In genomic region chr6:41413250-41413649, GRCh38 we compare ENCODE assay signal across 17 cellular contexts.
"Had no signal": no experiment of that assay in that cellular context is flagged by ENCODE, and none has a peak within 500 bp of the region (broad histone marks: within the 10 kb centered on the region; RNA-seq: fewer than 3 reads in every experiment).

No MANE protein-coding gene starts in this region.

- H3K27ac Mint-ChIP-seq: activated CD4-positive, alpha-beta memory T cell treated with anti-CD3 and anti-CD28 coated beads for 36 hours; activated naive CD4-positive, alpha-beta T cell treated with anti-CD3 and anti-CD28 coated beads, Interleukin-2, amount 50 U/mL, for 72 hours; activated T-helper 1 cell treated with anti-CD3 and anti-CD28 coated beads, Interleukin-12 subunit alpha, Interleukin-12 subunit beta, Interleukin-2, Interleukin-4 antibody, amounts not matched to agents 30 ng/mL and 10 ng/mL and 1 ng/mL, durations not matched to agents 14 hours and 24 hours and 36 hours; mesothelial cell of epicardium; natural killer cell treated with Interleukin-12 subunit alpha and Interleukin-12 subunit beta and Interleukin-15 and Interleukin-18, amount 100 ng/mL, for 72 hours had no signal

- H3K36me3 Mint-ChIP-seq: activated CD4-positive, alpha-beta memory T cell treated with anti-CD3 and anti-CD28 coated beads for 36 hours; activated naive CD4-positive, alpha-beta T cell treated with anti-CD3 and anti-CD28 coated beads, Interleukin-2, amount 50 U/mL, for 72 hours; mesothelial cell of epicardium; natural killer cell treated with Interleukin-12 subunit alpha and Interleukin-12 subunit beta and Interleukin-15 and Interleukin-18, amount 100 ng/mL, for 72 hours had no signal

- DNase-seq: activated CD4-positive, alpha-beta memory T cell treated with anti-CD3 and anti-CD28 coated beads for 36 hours; activated CD4-positive, alpha-beta T cell treated with anti-CD3 and anti-CD28 coated beads for 4 hours; activated gamma-delta T cell treated with Interleukin-2 at 50 U/mL for 16 hours; activated T-cell treated with anti-CD3 and anti-CD28 coated beads for 4 hours; effector CD4-positive, alpha-beta T cell; left cardiac atrium; stimulated activated CD4-positive, alpha-beta T cell treated with anti-CD3 and anti-CD28 coated beads, Interleukin-2, amount 100 ng/mL, for 24 hours; stimulated activated naive CD8-positive, alpha-beta T cell treated with anti-CD3 and anti-CD28 coated beads, Interleukin-15, Interleukin-2, amounts not matched to agents 100 U/mL and 50 U/mL, for 24 hours; substantia nigra; tibial artery had no signal

- H3K9me3 ChIP-seq: esophagus muscularis mucosa, gastroesophageal sphincter, tibial artery had no signal

- H3K27ac ChIP-seq: esophagus muscularis mucosa, gastroesophageal sphincter, tibial artery had no signal

- H3K36me3 ChIP-seq: esophagus muscularis mucosa, gastroesophageal sphincter, tibial artery had no signal

- H3K4me1 ChIP-seq: esophagus muscularis mucosa, gastroesophageal sphincter had no signal

- ATAC-seq: activated naive CD4-positive, alpha-beta T cell treated with anti-CD3 and anti-CD28 coated beads, Interleukin-2, amount 50 U/mL, for 72 hours; gastroesophageal sphincter; natural killer cell treated with Interleukin-12 subunit alpha and Interleukin-12 subunit beta and Interleukin-15 and Interleukin-18, amount 100 ng/mL, for 72 hours; stimulated activated naive CD8-positive, alpha-beta T cell treated with anti-CD3 and anti-CD28 coated beads, Interleukin-15, Interleukin-2, amounts not matched to agents 100 U/mL and 50 U/mL, for 24 hours had no signal

- H3K4me3 ChIP-seq: esophagus muscularis mucosa, gastroesophageal sphincter, lung, tibial artery had no signal

- H3K9me3 Mint-ChIP-seq: activated CD4-positive, alpha-beta memory T cell treated with anti-CD3 and anti-CD28 coated beads for 36 hours; activated naive CD4-positive, alpha-beta T cell treated with anti-CD3 and anti-CD28 coated beads, Interleukin-2, amount 50 U/mL, for 72 hours; activated T-helper 1 cell treated with anti-CD3 and anti-CD28 coated beads, Interleukin-12 subunit alpha, Interleukin-12 subunit beta, Interleukin-2, Interleukin-4 antibody, amounts not matched to agents 30 ng/mL and 10 ng/mL and 1 ng/mL, durations not matched to agents 14 hours and 24 hours and 36 hours; mesothelial cell of epicardium; natural killer cell treated with Interleukin-12 subunit alpha and Interleukin-12 subunit beta and Interleukin-15 and Interleukin-18, amount 100 ng/mL, for 72 hours had no signal

- H3K4me3 Mint-ChIP-seq: activated CD4-positive, alpha-beta memory T cell treated with anti-CD3 and anti-CD28 coated beads for 36 hours; activated T-helper 1 cell treated with anti-CD3 and anti-CD28 coated beads, Interleukin-12 subunit alpha, Interleukin-12 subunit beta, Interleukin-2, Interleukin-4 antibody, amounts not matched to agents 30 ng/mL and 10 ng/mL and 1 ng/mL, durations not matched to agents 14 hours and 24 hours and 36 hours; mesothelial cell of epicardium; natural killer cell treated with Interleukin-12 subunit alpha and Interleukin-12 subunit beta and Interleukin-15 and Interleukin-18, amount 100 ng/mL, for 72 hours had no signal
